ENCODE assay signal across 1 cellular context in the genomic region with DNA sequence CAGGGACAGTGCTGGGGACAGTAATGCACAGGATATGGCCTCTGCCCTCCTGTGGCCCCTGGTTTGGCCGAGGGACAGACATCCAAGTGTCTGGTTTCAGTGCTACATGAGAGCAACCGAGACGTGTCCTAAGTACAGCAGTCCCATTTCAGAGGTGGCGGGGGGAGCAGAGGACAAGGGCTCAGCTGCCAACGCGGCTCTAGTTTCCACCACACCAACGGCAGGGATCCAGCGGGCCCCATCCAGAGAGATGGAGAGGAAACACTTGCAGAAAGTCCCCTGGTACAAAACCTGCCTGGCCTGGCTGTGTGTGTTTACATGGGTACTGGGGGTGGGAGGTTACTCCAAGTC.
TF ChIP-seq lines count a peak whose summit lies in the region.

No MANE protein-coding gene starts in this region.

TF ChIP-seq in HepG2, 621 proteins besides CTCF, POLR2A, EP300 and RAD21 (continued from another document):
- TF ChIP-seq ZNF337 (CRISPR knock-in tag; IDR thresholded peaks at IDR 0.05; ENCODE audit: borderline replicate concordance, low read depth): 0 out of 2 replicates have a peak, but pooled peaks have one; percentile 12
- TF ChIP-seq ZNF768 (CRISPR knock-in tag; IDR thresholded peaks at IDR 0.05): peak; percentile 64; the same call in 1 of the 2 replicates
- TF ChIP-seq, protein P1, sequence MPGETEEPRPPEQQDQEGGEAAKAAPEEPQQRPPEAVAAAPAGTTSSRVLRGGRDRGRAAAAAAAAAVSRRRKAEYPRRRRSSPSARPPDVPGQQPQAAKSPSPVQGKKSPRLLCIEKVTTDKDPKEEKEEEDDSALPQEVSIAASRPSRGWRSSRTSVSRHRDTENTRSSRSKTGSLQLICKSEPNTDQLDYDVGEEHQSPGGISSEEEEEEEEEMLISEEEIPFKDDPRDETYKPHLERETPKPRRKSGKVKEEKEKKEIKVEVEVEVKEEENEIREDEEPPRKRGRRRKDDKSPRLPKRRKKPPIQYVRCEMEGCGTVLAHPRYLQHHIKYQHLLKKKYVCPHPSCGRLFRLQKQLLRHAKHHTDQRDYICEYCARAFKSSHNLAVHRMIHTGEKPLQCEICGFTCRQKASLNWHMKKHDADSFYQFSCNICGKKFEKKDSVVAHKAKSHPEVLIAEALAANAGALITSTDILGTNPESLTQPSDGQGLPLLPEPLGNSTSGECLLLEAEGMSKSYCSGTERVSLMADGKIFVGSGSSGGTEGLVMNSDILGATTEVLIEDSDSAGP (CRISPR knock-in tag; IDR thresholded peaks at IDR 0.05; ENCODE audit: borderline replicate concordance): no peak
- peak; percentile 82 for TF ChIP-seq TEAD3 (CRISPR knock-in tag; optimal IDR thresholded peaks at IDR 0.05; ENCODE audit: borderline replicate concordance)
- no peak for TF ChIP-seq NFIB (CRISPR knock-in tag; IDR thresholded peaks at IDR 0.05; ENCODE audit: borderline replicate concordance)
- TF ChIP-seq, protein P2, sequence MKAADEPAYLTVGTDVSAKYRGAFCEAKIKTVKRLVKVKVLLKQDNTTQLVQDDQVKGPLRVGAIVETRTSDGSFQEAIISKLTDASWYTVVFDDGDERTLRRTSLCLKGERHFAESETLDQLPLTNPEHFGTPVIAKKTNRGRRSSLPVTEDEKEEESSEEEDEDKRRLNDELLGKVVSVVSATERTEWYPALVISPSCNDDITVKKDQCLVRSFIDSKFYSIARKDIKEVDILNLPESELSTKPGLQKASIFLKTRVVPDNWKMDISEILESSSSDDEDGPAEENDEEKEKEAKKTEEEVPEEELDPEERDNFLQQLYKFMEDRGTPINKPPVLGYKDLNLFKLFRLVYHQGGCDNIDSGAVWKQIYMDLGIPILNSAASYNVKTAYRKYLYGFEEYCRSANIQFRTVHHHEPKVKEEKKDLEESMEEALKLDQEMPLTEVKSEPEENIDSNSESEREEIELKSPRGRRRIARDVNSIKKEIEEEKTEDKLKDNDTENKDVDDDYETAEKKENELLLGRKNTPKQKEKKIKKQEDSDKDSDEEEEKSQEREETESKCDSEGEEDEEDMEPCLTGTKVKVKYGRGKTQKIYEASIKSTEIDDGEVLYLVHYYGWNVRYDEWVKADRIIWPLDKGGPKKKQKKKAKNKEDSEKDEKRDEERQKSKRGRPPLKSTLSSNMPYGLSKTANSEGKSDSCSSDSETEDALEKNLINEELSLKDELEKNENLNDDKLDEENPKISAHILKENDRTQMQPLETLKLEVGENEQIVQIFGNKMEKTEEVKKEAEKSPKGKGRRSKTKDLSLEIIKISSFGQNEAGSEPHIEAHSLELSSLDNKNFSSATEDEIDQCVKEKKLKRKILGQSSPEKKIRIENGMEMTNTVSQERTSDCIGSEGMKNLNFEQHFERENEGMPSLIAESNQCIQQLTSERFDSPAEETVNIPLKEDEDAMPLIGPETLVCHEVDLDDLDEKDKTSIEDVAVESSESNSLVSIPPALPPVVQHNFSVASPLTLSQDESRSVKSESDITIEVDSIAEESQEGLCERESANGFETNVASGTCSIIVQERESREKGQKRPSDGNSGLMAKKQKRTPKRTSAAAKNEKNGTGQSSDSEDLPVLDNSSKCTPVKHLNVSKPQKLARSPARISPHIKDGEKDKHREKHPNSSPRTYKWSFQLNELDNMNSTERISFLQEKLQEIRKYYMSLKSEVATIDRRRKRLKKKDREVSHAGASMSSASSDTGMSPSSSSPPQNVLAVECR (CRISPR knock-in tag; IDR thresholded peaks at IDR 0.05; ENCODE audit: borderline replicate concordance): 0 out of 2 replicates have a peak, but pooled peaks have one; percentile 35
TF ChIP-seq in HepG2: peak in this region for 5.
